Comparison of ENCODE assay signal across 10 cellular contexts in genomic region chr1:925532-926421, GRCh38. TPM values are rescaled to one million over a fixed set of nuclear protein-coding genes. Genes with fewer than 3 reads are reported as not detected.
DNase-seq lines count a peak whose midpoint lies in the region; ATAC-seq, FAIRE-seq and TF ChIP-seq lines count a peak whose summit lies in the region.
"Had no signal": no experiment of that assay in that cellular context is flagged by ENCODE, and none has a peak within 500 bp of the region (broad histone marks: within the 10 kb centered on the region; RNA-seq: fewer than 3 reads in every experiment).

No MANE protein-coding gene starts in this region.

- H3K36me3 ChIP-seq in right lobe of liver = no peaks in the 10 kb centered on the region
- H3K36me3 ChIP-seq: pancreas had no signal

- peaks cover 0 to 3% of the 10 kb centered on the region in 2 donors for H3K27me3 ChIP-seq in right lobe of liver

- H3K27ac ChIP-seq in right lobe of liver (no peak overlapping the region), RWPE1 (no peak overlapping the region)
- H3K27ac ChIP-seq: pancreas had no signal

- CTCF ChIA-PET in AG04449 (lab: Yijun Ruan, JAX) = interaction anchor here (0.8 to 6.5 kb wide), 3 partner anchors 13 to 33 kb away, joined by 3 to 29 read pairs (median 5); partner anchors contain the start of gene NOC2L
- CTCF ChIA-PET in RWPE1 (lab: Yijun Ruan, JAX) = interaction anchor here (0.6 to 1.2 kb wide), 3 partner anchors 12 to 62 kb away, joined by 3 to 7 read pairs (median 5); no protein-coding TSS in a partner anchor

- H3K27me3 Mint-ChIP-seq in activated naive CD8-positive, alpha-beta T cell treated with anti-CD3 and anti-CD28 coated beads, Interleukin-2, amount 50 U/mL, for 24 hours = peaks cover 52% of the 10 kb centered on the region

- WGBS in right lobe of liver (ENCODE audit: insufficient coverage, low coverage, low lambda C conversion rate, missing lambda C conversion rate) = 37% methylated on average over 16 of the region's 70 CpGs

- intact Hi-C loops in right lobe of liver (cut with DNase I) = no loop called here

- H3K4me1 Mint-ChIP-seq in activated naive CD8-positive, alpha-beta T cell treated with anti-CD3 and anti-CD28 coated beads, Interleukin-2, amount 50 U/mL, for 24 hours = peaks cover 14% of the 10 kb centered on the region

- no peaks in the 10 kb centered on the region for H3K9me3 ChIP-seq in right lobe of liver
- H3K9me3 ChIP-seq: pancreas had no signal

- no peaks in the 10 kb centered on the region for H3K9me3 Mint-ChIP-seq in activated naive CD8-positive, alpha-beta T cell treated with anti-CD3 and anti-CD28 coated beads, Interleukin-2, amount 50 U/mL, for 24 hours

- no peaks in the 10 kb centered on the region for H3K36me3 Mint-ChIP-seq in activated naive CD8-positive, alpha-beta T cell treated with anti-CD3 and anti-CD28 coated beads, Interleukin-2, amount 50 U/mL, for 24 hours (ENCODE audit: low read depth)

- FAIRE-seq in H54 (lab: Jason Lieb, UNC) = no peak
- FAIRE-seq: bronchial epithelial cell, pancreas had no signal

- H3K4me3 ChIP-seq in AG04449 (ENCODE audit: low read depth, low read length) (peak overlapping the region; percentile 59), right lobe of liver (peak overlapping the region in 2 of 3 donors; percentile 7 to 55)

- TF ChIP-seq POLR2A in H54 (IDR thresholded peaks at IDR 0.05; ENCODE audit: low read depth, low read length) (0 out of 2 replicates have a peak, but pooled peaks have one; percentile 41), right lobe of liver (IDR thresholded peaks at IDR 0.05) (no peak)

- no peak for TF ChIP-seq CTCF in AG04449 (IDR thresholded peaks at IDR 0.05; ENCODE audit: insufficient read depth, low read length, missing control alignments)
- TF ChIP-seq CTCF in right lobe of liver (IDR thresholded peaks at IDR 0.05) = no peak
- no peak for TF ChIP-seq CTCF in RWPE1 (conservative IDR thresholded peaks at IDR 0.05; ENCODE audit: low read depth)

- H3K4me3 Mint-ChIP-seq in activated naive CD8-positive, alpha-beta T cell treated with anti-CD3 and anti-CD28 coated beads, Interleukin-2, amount 50 U/mL, for 24 hours = peak overlapping the region; percentile 26

- POLR2A ChIA-PET in AG04449 (lab: Yijun Ruan, JAX) (no interaction called here), RWPE1 (lab: Yijun Ruan, JAX; ENCODE audit: low non-redundant PET) (no interaction called here)

- peaks cover 0 to 16% (median 0%) of the 10 kb centered on the region in 4 donors for H3K4me1 ChIP-seq in right lobe of liver

- no peak overlapping the region for H3K27ac Mint-ChIP-seq in activated naive CD8-positive, alpha-beta T cell treated with anti-CD3 and anti-CD28 coated beads, Interleukin-2, amount 50 U/mL, for 24 hours

- no peak for ATAC-seq in activated naive CD8-positive, alpha-beta T cell treated with anti-CD3 and anti-CD28 coated beads, Interleukin-2, amount 50 U/mL, for 24 hours
- ATAC-seq in right lobe of liver (peak in 3 of 4 donors; percentile 15 to 29 (median 20)), HG02981 (IDR thresholded peaks at IDR 0.05; ENCODE audit: unreplicated experiment) (no peak), GM21381 (IDR thresholded peaks at IDR 0.05; ENCODE audit: unreplicated experiment) (no peak)

- no peak for DNase-seq in AG04449 (ENCODE audit: low read depth, low spot score)
- DNase-seq in H54 (ENCODE audit: insufficient read length, low spot score) = no peak
- no peak for DNase-seq in activated naive CD8-positive, alpha-beta T cell treated with anti-CD3 and anti-CD28 coated beads, Interleukin-2, amount 50 U/mL, for 24 hours
- no peak for DNase-seq in right lobe of liver
- DNase-seq in NCI-H524 treated with DMSO at 0.1 percent for 48 hours (lab: John Stamatoyannopoulos, UW) = no peak
- DNase-seq in RWPE1 (ENCODE audit: low spot score) = no peak

RNA-seq across cellular contexts. Expression of gene SAMD11, which starts 2.1 kb away (rescaled TPM):
- 1 to 10 TPM; 2.1 to 4.3 (median 3.7) TPM for total RNA-seq in right lobe of liver

RNA-seq across cellular contexts. Expression of gene NOC2L, which starts 33.3 kb away (rescaled TPM):
- total RNA-seq in right lobe of liver = 10 to 100 TPM; 28.9 to 36.8 (median 30.2) TPM

RNA-seq across cellular contexts. Expression of gene KLHL17, which starts 34.6 kb away (rescaled TPM):
- 1 to 10 TPM; 1.9 to 6.7 (median 4.3) TPM for total RNA-seq in right lobe of liver

RNA-seq across cellular contexts. Expression of gene PLEKHN1, which starts 40.5 kb away (rescaled TPM):
- 1 to 10 TPM in 1 of 6 experiments, under 1 TPM in 4, not detected in 1; 0.11 to 2.4 (median 0.26) TPM for total RNA-seq in right lobe of liver

RNA-seq across cellular contexts. Expression of gene PERM1, which starts 56.1 kb away (rescaled TPM):
- total RNA-seq in right lobe of liver = under 1 TPM in 4 of 6 experiments, not detected in 2; 0.18 to 0.46 (median 0.28) TPM
- total RNA-seq: bronchial epithelial cell had no signal

Comparison
In these comparisons a context has a peak if more than half of its experiments do, and no peak if none do; other contexts are left out.
1. ATAC-seq: peak in right lobe of liver (3 of 4); none in activated naive CD8-positive, alpha-beta T cell treated with anti-CD3 and anti-CD28 coated beads, Interleukin-2, amount 50 U/mL, for 24 hours (single experiment), HG02981 (single experiment) and GM21381 (single experiment).